8 cellular contexts compared by ENCODE assay signal in genomic region chr6:7050911-7051779, GRCh38. TPM values are rescaled to one million over a fixed set of nuclear protein-coding genes. Genes with fewer than 3 reads are reported as not detected.
DNase-seq lines count a peak whose midpoint lies in the region; ATAC-seq and TF ChIP-seq lines count a peak whose summit lies in the region.

No MANE protein-coding gene starts in this region.

- 17 to 29% (median 17%) methylated on average over 46 to 67 of the region's 67 CpGs for WGBS in ovary, 3 donors

- intact Hi-C loops in Right ventricle myocardium superior (cut with DNase I): loop anchor here (10.0 kb wide), 1 partner anchor 54 kb away; the partner anchor contains the start of gene RREB1
- intact Hi-C loops in ovary (cut with DNase I): no loop called here

- H3K27ac Mint-ChIP-seq in activated naive CD4-positive, alpha-beta T cell treated with anti-CD3 and anti-CD28 coated beads, Interleukin-2, amount 50 U/mL, for 24 hours: no peak overlapping the region

- no peak for TF ChIP-seq CTCF in ovary (IDR thresholded peaks at IDR 0.05)

- no peak for TF ChIP-seq EP300 in ovary (IDR thresholded peaks at IDR 0.05)

- ATAC-seq in HG02642 (IDR thresholded peaks at IDR 0.05; ENCODE audit: poor library complexity, unreplicated experiment): peak; percentile 41
- ATAC-seq in Right ventricle myocardium superior (ENCODE audit: poor library complexity): peak; percentile 71

- no peak for TF ChIP-seq POLR2A in ovary (IDR thresholded peaks at IDR 0.05)

- no peaks in the 10 kb centered on the region for H3K9me3 Mint-ChIP-seq in activated naive CD4-positive, alpha-beta T cell treated with anti-CD3 and anti-CD28 coated beads, Interleukin-2, amount 50 U/mL, for 24 hours

- H3K27me3 ChIP-seq in ovary: no peaks in the 10 kb centered on the region

- DNase-seq in DMS53 (lab: John Stamatoyannopoulos, UW) (peak; percentile 89), NOMO-1 (lab: John Stamatoyannopoulos, UW; ENCODE audit: unreplicated experiment in 2 of 2) (peak; percentile 48 to 54), Right ventricle myocardium superior (peak; percentile 72), ovary (peak; percentile 38 to 78 (median 51)), NCI-H2081 (lab: John Stamatoyannopoulos, UW) (no peak), NCI-H1694 treated with DMSO at 0.1 percent for 48 hours (lab: John Stamatoyannopoulos, UW) (no peak)

- H3K36me3 ChIP-seq in ovary: no peaks in the 10 kb centered on the region

- no peaks in the 10 kb centered on the region for H3K36me3 Mint-ChIP-seq in activated naive CD4-positive, alpha-beta T cell treated with anti-CD3 and anti-CD28 coated beads, Interleukin-2, amount 50 U/mL, for 24 hours

- no peaks in the 10 kb centered on the region for H3K27me3 Mint-ChIP-seq in activated naive CD4-positive, alpha-beta T cell treated with anti-CD3 and anti-CD28 coated beads, Interleukin-2, amount 50 U/mL, for 24 hours

- H3K9me3 ChIP-seq in ovary: no peaks in the 10 kb centered on the region

- H3K27ac ChIP-seq in ovary: peak overlapping the region; percentile 2 to 63

- H3K4me1 ChIP-seq in ovary (ENCODE audit: insufficient read depth): peaks cover 3% of the 10 kb centered on the region

- peaks cover 18% of the 10 kb centered on the region for H3K4me1 Mint-ChIP-seq in activated naive CD4-positive, alpha-beta T cell treated with anti-CD3 and anti-CD28 coated beads, Interleukin-2, amount 50 U/mL, for 24 hours

- H3K4me3 Mint-ChIP-seq in activated naive CD4-positive, alpha-beta T cell treated with anti-CD3 and anti-CD28 coated beads, Interleukin-2, amount 50 U/mL, for 24 hours: peak overlapping the region; percentile 76

- H3K4me3 ChIP-seq in ovary: peak overlapping the region; percentile 37

RNA-seq across cellular contexts. Expression of gene RREB1, which starts 56.6 kb away (rescaled TPM):
- total RNA-seq in Right ventricle myocardium superior (34.2 TPM), ovary (10 to 100 TPM; 21.1 to 64.4 (median 53.3) TPM)
- polyA plus RNA-seq in ovary: 10 to 100 TPM in 1 of 2 donors, 1 to 10 TPM in 1; 7.3 to 15.1 TPM

Comparison
In these comparisons a context has a peak if more than half of its experiments do, and no peak if none do; other contexts are left out.
1. DNase-seq: peak in DMS53 (single experiment), NOMO-1 (2 of 2), Right ventricle myocardium superior (single experiment) and ovary (5 of 5); none in NCI-H2081 (0 of 2) and NCI-H1694 treated with DMSO at 0.1 percent for 48 hours (single experiment).